ENCODE assay signal across 12 cellular contexts in the genomic region with DNA sequence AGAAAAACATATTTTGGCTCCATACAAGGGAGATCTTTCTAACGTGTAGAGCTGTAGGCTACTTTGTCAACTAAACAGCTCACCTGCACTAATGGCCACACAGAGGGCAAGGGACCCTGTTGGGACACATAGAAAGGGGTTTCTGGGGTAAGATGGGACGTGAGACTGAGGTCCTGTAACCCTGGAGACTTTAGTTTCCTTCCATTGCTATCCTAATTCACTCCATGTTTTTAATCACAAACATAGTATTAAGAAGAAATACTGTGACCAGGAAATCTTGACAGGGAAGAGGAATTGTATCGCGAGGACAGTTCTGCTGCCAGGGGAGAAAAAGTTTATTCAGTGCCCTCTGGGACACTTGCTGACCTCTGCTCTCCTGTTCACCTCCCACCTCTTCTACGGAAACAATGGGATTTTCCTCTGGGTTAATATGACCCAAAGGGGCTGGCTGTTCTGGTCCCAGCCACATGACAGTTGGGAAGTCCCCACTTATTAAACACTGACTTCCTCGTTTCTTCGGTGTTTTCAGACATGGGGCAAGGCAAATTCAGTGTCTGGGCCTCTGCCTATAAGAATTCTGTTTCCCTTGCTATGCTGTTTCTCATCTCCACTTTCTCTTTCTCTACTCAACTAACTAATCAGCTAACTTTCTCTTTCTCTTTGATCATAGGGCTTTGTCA.
DNase-seq lines count a peak whose midpoint lies in the region; ATAC-seq and TF ChIP-seq lines count a peak whose summit lies in the region.
"Had no signal": no experiment of that assay in that cellular context is flagged by ENCODE, and none has a peak within 500 bp of the region (broad histone marks: within the 10 kb centered on the region; RNA-seq: fewer than 3 reads in every experiment).

No MANE protein-coding gene starts in this region.

- no peaks in the 10 kb centered on the region for H3K36me3 ChIP-seq in SJCRH30
- H3K36me3 ChIP-seq: SJSA1 had no signal

- peak; percentile 44 to 49 for ATAC-seq in activated CD4-positive, CD25-positive, alpha-beta regulatory T cell treated with anti-CD3 and anti-CD28 coated beads, Interleukin-2, amount 50 U/mL, for 24 hours
- ATAC-seq in HG02623 (IDR thresholded peaks at IDR 0.05; ENCODE audit: unreplicated experiment), result peak; percentile 96
- ATAC-seq in HG03457 (IDR thresholded peaks at IDR 0.05; ENCODE audit: unreplicated experiment), result peak; percentile 96
- peak; percentile 96 to 98 for ATAC-seq in stimulated activated naive B cell treated with anti-CD40 and anti-IgM and Interleukin-4, amounts not matched to agents 10 μg/mL and 1 μg/mL and 100 μg/mL, for 72 hours (replicated peaks)

- H3K9me3 Mint-ChIP-seq in stimulated activated naive B cell treated with anti-CD40 and anti-IgM and Interleukin-4, amounts not matched to agents 10 μg/mL and 1 μg/mL and 100 μg/mL, for 72 hours, result peaks cover 4 to 6% of the 10 kb centered on the region in 2 donors
- H3K9me3 Mint-ChIP-seq in activated naive CD4-positive, alpha-beta T cell treated with anti-CD3 and anti-CD28 coated beads for 36 hours, result no peaks in the 10 kb centered on the region

- TF ChIP-seq POLR2A in erythroblast (IDR thresholded peaks at IDR 0.05; ENCODE audit: low read length), result no peak

- H3K4me1 ChIP-seq in SJCRH30, result no peaks in the 10 kb centered on the region
- H3K4me1 ChIP-seq: SJSA1 had no signal

- intact Hi-C loops in activated naive CD4-positive, alpha-beta T cell treated with anti-CD3 and anti-CD28 coated beads for 36 hours (cut with micrococcal nuclease), result no loop called here

- H3K27ac Mint-ChIP-seq in stimulated activated naive B cell treated with anti-CD40 and anti-IgM and Interleukin-4, amounts not matched to agents 10 μg/mL and 1 μg/mL and 100 μg/mL, for 72 hours, result peak overlapping the region; percentile 83
- H3K27ac Mint-ChIP-seq in activated naive CD4-positive, alpha-beta T cell treated with anti-CD3 and anti-CD28 coated beads for 36 hours, result no peak overlapping the region
- H3K27ac Mint-ChIP-seq: immature natural killer cell had no signal

- H3K27ac ChIP-seq in SJCRH30, result no peak overlapping the region
- H3K27ac ChIP-seq: 22Rv1, SJSA1 had no signal

- no peak overlapping the region for H3K4me3 Mint-ChIP-seq in stimulated activated naive B cell treated with anti-CD40 and anti-IgM and Interleukin-4, amounts not matched to agents 10 μg/mL and 1 μg/mL and 100 μg/mL, for 72 hours
- H3K4me3 Mint-ChIP-seq in activated naive CD4-positive, alpha-beta T cell treated with anti-CD3 and anti-CD28 coated beads for 36 hours, result no peak overlapping the region
- H3K4me3 Mint-ChIP-seq: immature natural killer cell had no signal

- CTCF ChIA-PET in activated naive CD4-positive, alpha-beta T cell treated with anti-CD3 and anti-CD28 coated beads for 36 hours (lab: Charles Lee), result interaction anchor here (0.6 kb wide), 1 partner anchor 9 kb away, joined by 3 read pairs; no protein-coding TSS in a partner anchor

- no peaks in the 10 kb centered on the region for H3K9me3 ChIP-seq in SJCRH30 (replicated peaks)
- H3K9me3 ChIP-seq: SJSA1 had no signal

- no peak overlapping the region for H3K4me3 ChIP-seq in SJCRH30
- H3K4me3 ChIP-seq: SJSA1 had no signal

- H3K27me3 Mint-ChIP-seq in stimulated activated naive B cell treated with anti-CD40 and anti-IgM and Interleukin-4, amounts not matched to agents 10 μg/mL and 1 μg/mL and 100 μg/mL, for 72 hours, result peaks cover 0 to 4% of the 10 kb centered on the region in 2 donors
- H3K27me3 Mint-ChIP-seq in activated naive CD4-positive, alpha-beta T cell treated with anti-CD3 and anti-CD28 coated beads for 36 hours (ENCODE audit: low read depth), result peaks cover 8% of the 10 kb centered on the region

- no peaks in the 10 kb centered on the region for H3K36me3 Mint-ChIP-seq in stimulated activated naive B cell treated with anti-CD40 and anti-IgM and Interleukin-4, amounts not matched to agents 10 μg/mL and 1 μg/mL and 100 μg/mL, for 72 hours
- no peaks in the 10 kb centered on the region for H3K36me3 Mint-ChIP-seq in activated naive CD4-positive, alpha-beta T cell treated with anti-CD3 and anti-CD28 coated beads for 36 hours (ENCODE audit: low read depth)
- H3K36me3 Mint-ChIP-seq: immature natural killer cell had no signal

- peaks cover 16 to 17% of the 10 kb centered on the region in 2 donors for H3K4me1 Mint-ChIP-seq in stimulated activated naive B cell treated with anti-CD40 and anti-IgM and Interleukin-4, amounts not matched to agents 10 μg/mL and 1 μg/mL and 100 μg/mL, for 72 hours
- H3K4me1 Mint-ChIP-seq in activated naive CD4-positive, alpha-beta T cell treated with anti-CD3 and anti-CD28 coated beads for 36 hours (ENCODE audit: low read depth), result no peaks in the 10 kb centered on the region
- H3K4me1 Mint-ChIP-seq: immature natural killer cell had no signal

- H3K27me3 ChIP-seq in SJCRH30, result no peaks in the 10 kb centered on the region
- H3K27me3 ChIP-seq: SJSA1 had no signal

- no peak for DNase-seq in activated CD4-positive, CD25-positive, alpha-beta regulatory T cell treated with anti-CD3 and anti-CD28 coated beads, Interleukin-2, amount 50 U/mL, for 72 hours
- DNase-seq in stimulated activated naive B cell treated with anti-CD40 and anti-IgM and Interleukin-4, amounts not matched to agents 10 μg/mL and 1 μg/mL and 100 μg/mL, for 72 hours, result peak; percentile 48
- DNase-seq in erythroblast (lab: John Stamatoyannopoulos, UW) (no peak), SJCRH30 (no peak)
- no peak for DNase-seq in activated naive CD4-positive, alpha-beta T cell treated with anti-CD3 and anti-CD28 coated beads for 36 hours
- DNase-seq: immature natural killer cell, NCI-H1930 had no signal

Comparison
In these comparisons a context has a peak if more than half of its experiments do, and no peak if none do; other contexts are left out.
1. ATAC-seq: peak in every context shown above with its lines; median percentile 97 in stimulated activated naive B cell treated with anti-CD40 and anti-IgM and Interleukin-4, amounts not matched to agents 10 μg/mL and 1 μg/mL and 100 μg/mL, for 72 hours; 96 in HG02623; 96 in HG03457; 46 in activated CD4-positive, CD25-positive, alpha-beta regulatory T cell treated with anti-CD3 and anti-CD28 coated beads, Interleukin-2, amount 50 U/mL, for 24 hours.